In the genomic region with DNA sequence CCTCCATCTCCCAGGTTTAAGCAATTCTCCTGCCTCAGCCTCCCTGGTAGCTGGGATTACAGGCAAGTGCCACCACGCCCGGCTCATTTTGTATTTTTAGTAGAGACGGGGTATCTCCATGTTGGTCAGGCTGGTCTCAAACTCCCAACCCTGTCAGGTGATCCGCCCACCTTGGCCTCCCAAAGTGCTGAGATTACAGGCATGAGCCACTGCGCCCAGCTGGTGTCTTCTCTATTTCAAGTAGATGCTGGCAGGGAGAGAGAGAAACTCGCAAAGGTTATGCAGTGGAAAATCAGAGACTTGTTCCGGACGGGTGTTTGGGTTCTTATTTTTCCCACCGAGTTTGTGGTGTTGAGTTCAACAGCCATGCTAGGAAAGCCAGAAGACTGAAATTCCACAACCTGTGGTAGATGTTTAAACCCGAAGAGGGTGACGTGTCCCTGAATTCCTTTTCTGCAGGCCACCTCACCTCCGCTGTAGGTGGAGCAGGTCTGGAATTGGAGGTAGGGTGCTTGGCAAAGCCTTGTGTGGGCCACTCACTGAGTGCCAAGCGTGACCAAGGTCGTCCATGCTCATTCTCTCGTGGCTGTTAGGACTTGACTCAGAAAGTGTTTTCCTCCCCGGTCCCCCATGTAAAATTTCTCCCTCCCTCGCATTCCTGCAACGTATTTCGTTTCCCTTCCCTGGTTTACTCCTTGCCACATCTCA, we compare ENCODE assay signal across 14 cellular contexts.
"Had no signal": no experiment of that assay in that cellular context is flagged by ENCODE, and none has a peak within 500 bp of the region (broad histone marks: within the 10 kb centered on the region; RNA-seq: fewer than 3 reads in every experiment).

No MANE protein-coding gene starts in this region.

- DNase-seq: activated CD4-positive, alpha-beta T cell treated with anti-CD3 and anti-CD28 coated beads, Interleukin-2, amount 50 U/mL, for 1 hour; amniotic stem cell; dermis blood vessel endothelial cell; hypothalamus; left colon; mesendoderm; ovary; T-helper 17 cell; transverse colon had no signal

- H3K9me3 ChIP-seq: ovary, transverse colon had no signal

- H3K27ac ChIP-seq: ovary had no signal

- H3K4me3 ChIP-seq: ovary, smooth muscle cell, transverse colon had no signal

- H3K27me3 ChIP-seq: ovary, transverse colon had no signal

- H3K36me3 Mint-ChIP-seq: activated naive CD4-positive, alpha-beta T cell treated with anti-CD3 and anti-CD28 coated beads, Interleukin-2, amount 50 U/mL, for 24 hours; brain; stimulated activated memory B cell treated with anti-CD40 and anti-IgM and Interleukin-4, amounts not matched to agents 10 μg/mL and 1 μg/mL and 100 μg/mL, for 72 hours had no signal

- H3K4me1 Mint-ChIP-seq: neural crest cell; stimulated activated memory B cell treated with anti-CD40 and anti-IgM and Interleukin-4, amounts not matched to agents 10 μg/mL and 1 μg/mL and 100 μg/mL, for 72 hours had no signal

- H3K9me3 Mint-ChIP-seq: activated naive CD4-positive, alpha-beta T cell treated with anti-CD3 and anti-CD28 coated beads, Interleukin-2, amount 50 U/mL, for 24 hours; neural crest cell; stimulated activated memory B cell treated with anti-CD40 and anti-IgM and Interleukin-4, amounts not matched to agents 10 μg/mL and 1 μg/mL and 100 μg/mL, for 72 hours had no signal

- H3K36me3 ChIP-seq: ovary, transverse colon had no signal

- ATAC-seq: stimulated activated memory B cell treated with anti-CD40 and anti-IgM and Interleukin-4, amounts not matched to agents 10 μg/mL and 1 μg/mL and 100 μg/mL, for 72 hours; T-helper 17 cell had no signal

- H3K27ac Mint-ChIP-seq: activated naive CD4-positive, alpha-beta T cell treated with anti-CD3 and anti-CD28 coated beads, Interleukin-2, amount 50 U/mL, for 24 hours; brain; stimulated activated memory B cell treated with anti-CD40 and anti-IgM and Interleukin-4, amounts not matched to agents 10 μg/mL and 1 μg/mL and 100 μg/mL, for 72 hours; T-helper 17 cell had no signal

- H3K27me3 Mint-ChIP-seq: activated naive CD4-positive, alpha-beta T cell treated with anti-CD3 and anti-CD28 coated beads, Interleukin-2, amount 50 U/mL, for 24 hours had no signal

- H3K4me3 Mint-ChIP-seq: activated naive CD4-positive, alpha-beta T cell treated with anti-CD3 and anti-CD28 coated beads, Interleukin-2, amount 50 U/mL, for 24 hours; neural crest cell; stimulated activated memory B cell treated with anti-CD40 and anti-IgM and Interleukin-4, amounts not matched to agents 10 μg/mL and 1 μg/mL and 100 μg/mL, for 72 hours; T-helper 17 cell had no signal
